Comparison of ENCODE assay signal across 23 cellular contexts in genomic region chr12:98579347-98579746, GRCh38.
"Had no signal": no experiment of that assay in that cellular context is flagged by ENCODE, and none has a peak within 500 bp of the region (broad histone marks: within the 10 kb centered on the region; RNA-seq: fewer than 3 reads in every experiment).

No MANE protein-coding gene starts in this region.

- H3K27me3 ChIP-seq: breast epithelium, ovary, sigmoid colon, stomach, thyroid gland, upper lobe of right lung had no signal

- DNase-seq: activated CD4-positive, alpha-beta T cell treated with anti-CD3 and anti-CD28 coated beads for 1 hour; activated CD4-positive, alpha-beta T cell treated with anti-CD3 and anti-CD28 coated beads, Interleukin-2, amount 10 ng/mL, durations not matched to agents 7 days and 5 days; activated CD8-positive, alpha-beta T cell treated with anti-CD3 and anti-CD28 coated beads for 36 hours; activated gamma-delta T cell treated with Interleukin-2 at 50 U/mL for 16 hours; activated naive CD4-positive, alpha-beta T cell treated with anti-CD3 and anti-CD28 coated beads, Interleukin-2, amount 50 U/mL, for 16 hours; activated T-cell treated with anti-CD3 and anti-CD28 coated beads, Interleukin-2, amount 50 U/mL, for 4 hours; amniotic stem cell; effector CD8-positive, alpha-beta T cell; left colon; ovary; sigmoid colon; stimulated activated CD4-positive, alpha-beta T cell treated with anti-CD3 and anti-CD28 coated beads, Interleukin-4, amount 100 ng/mL, for 24 hours; stimulated activated CD8-positive, alpha-beta memory T cell treated with anti-CD3 and anti-CD28 coated beads, Interleukin-4, amount 100 ng/mL, for 48 hours; stomach; T-helper 17 cell; thyroid gland; upper lobe of right lung had no signal

- H3K4me3 ChIP-seq: breast epithelium, ovary, sigmoid colon, stomach, thyroid gland, upper lobe of right lung had no signal

- H3K4me1 ChIP-seq: breast epithelium, sigmoid colon, thyroid gland, upper lobe of right lung had no signal

- FAIRE-seq: astrocyte, colon, frontal cortex had no signal

- ATAC-seq: activated T-cell treated with anti-CD3 and anti-CD28 coated beads, Interleukin-2, amount 50 U/mL, for 4 hours; activated T-helper 17 cell treated with anti-CD3 and anti-CD28 coated beads, Interleukin-2, amount 50 U/mL, for 72 hours; stimulated activated memory B cell treated with anti-CD40 and anti-IgM and Interleukin-4, amounts not matched to agents 10 μg/mL and 1 μg/mL and 100 μg/mL, for 72 hours; T-helper 17 cell; upper lobe of right lung had no signal

- H3K9me3 ChIP-seq: breast epithelium, ovary, sigmoid colon, stomach, thyroid gland, upper lobe of right lung had no signal

- H3K36me3 ChIP-seq: breast epithelium, ovary, sigmoid colon, stomach, thyroid gland, upper lobe of right lung had no signal

- H3K27ac ChIP-seq: breast epithelium, ovary, sigmoid colon, thyroid gland, upper lobe of right lung had no signal
